Comparison of ENCODE assay signal across 8 cellular contexts in the genomic region with DNA sequence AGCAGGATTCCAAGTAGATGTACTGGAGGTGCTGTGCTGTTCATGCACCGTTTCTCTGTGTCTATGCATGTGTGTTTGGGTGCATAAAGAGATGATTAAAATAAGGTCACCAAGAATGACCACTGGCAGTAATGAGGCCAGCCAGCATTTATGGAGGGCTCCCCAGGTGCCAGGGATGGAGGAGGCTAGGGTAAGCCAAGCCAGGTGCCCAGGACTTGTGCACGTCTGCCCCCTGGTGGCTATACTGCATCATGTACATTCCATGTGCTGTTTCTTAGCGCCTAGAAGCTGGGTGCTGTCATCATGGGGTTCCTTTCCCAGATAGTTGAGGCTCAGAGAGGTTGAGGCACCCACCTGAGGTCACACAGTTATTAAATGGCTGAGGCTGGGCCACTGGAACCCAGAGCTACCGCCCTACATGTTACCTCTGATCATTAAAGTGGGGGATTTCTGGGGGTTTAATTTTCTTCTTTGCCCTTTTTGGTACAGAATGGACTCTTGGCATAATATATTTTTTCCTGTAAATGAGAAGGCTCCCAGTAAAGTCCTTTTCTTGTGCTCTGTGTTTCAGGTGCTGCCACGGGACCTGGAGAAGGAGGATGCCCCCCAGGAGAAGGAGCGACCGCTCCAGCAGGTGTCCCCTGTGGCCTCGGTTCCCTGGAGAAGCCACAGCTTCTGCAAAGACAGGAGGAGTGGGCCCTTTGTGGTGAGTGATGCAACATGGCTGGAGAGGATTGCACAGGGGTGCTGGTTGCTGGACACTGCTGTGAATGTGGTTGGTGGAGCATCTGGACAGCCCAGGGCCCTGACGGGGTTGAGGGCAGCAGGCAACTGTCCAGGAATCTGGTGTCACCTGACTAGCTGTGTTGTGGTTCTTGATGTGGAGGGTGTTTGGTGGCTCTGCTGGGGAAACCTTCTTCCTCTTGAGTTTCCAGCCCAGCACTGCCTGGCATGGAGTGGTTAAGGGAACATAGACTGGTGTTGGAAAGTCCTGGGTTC.
DNase-seq lines count a peak whose midpoint lies in the region; ATAC-seq and TF ChIP-seq lines count a peak whose summit lies in the region.

No MANE protein-coding gene starts in this region.

- no peak for TF ChIP-seq POLR2A in body of pancreas (IDR thresholded peaks at IDR 0.05)

- DNase-seq in DMS 273 (lab: John Stamatoyannopoulos, UW; ENCODE audit: unreplicated experiment) (peak; percentile 80), DMS 273 treated with DMSO at 0.1 percent for 48 hours (lab: John Stamatoyannopoulos, UW) (no peak), NCI-H1092 treated with DMSO at 0.1 percent for 48 hours (lab: John Stamatoyannopoulos, UW) (peak; percentile 58), UCSD-AML1 (lab: John Stamatoyannopoulos, UW; ENCODE audit: unreplicated experiment) (peak; percentile 61), body of pancreas (peak; percentile 71 to 78 (median 77)), iPS-NIHi7 (ENCODE audit: extremely low spot score) (peak; percentile 90)
- peak; percentile 37 to 52 for DNase-seq in stimulated activated CD4-positive, alpha-beta T cell treated with anti-CD3 and anti-CD28 coated beads, Interleukin-1b, Interleukin-23, amount 100 ng/mL, for 1 hour (ENCODE audit: low read depth in 2 of 2)

- intact Hi-C loops in body of pancreas (cut with DNase I), result loop anchor here (5.0 kb wide), 1 partner anchor 112 kb away; no protein-coding TSS in a partner anchor

- no peaks in the 10 kb centered on the region for H3K9me3 ChIP-seq in body of pancreas

- H3K27me3 ChIP-seq in body of pancreas, result no peaks in the 10 kb centered on the region

- H3K27ac ChIP-seq in body of pancreas, result no peak overlapping the region

- H3K4me1 ChIP-seq in body of pancreas, result peaks cover 23% of the 10 kb centered on the region

- ATAC-seq in body of pancreas (peak; percentile 72), GM19023 (IDR thresholded peaks at IDR 0.05; ENCODE audit: unreplicated experiment) (no peak)

- no peak overlapping the region for H3K4me3 ChIP-seq in body of pancreas

- 57 to 60% methylated on average over 9 of the region's 9 CpGs for WGBS in body of pancreas, 2 donors

- TF ChIP-seq CTCF in body of pancreas (IDR thresholded peaks at IDR 0.05), result peak; percentile 75 to 90 (median 83)

- no peaks in the 10 kb centered on the region for H3K36me3 ChIP-seq in body of pancreas (replicated peaks in 1 of 2; ENCODE audit: insufficient read depth in 1 of 2, low read depth in 2 of 2)
